ENCODE assay signal across 8 cellular contexts in genomic region chr11:57762235-57762866, GRCh38. TPM values are rescaled to one million over a fixed set of nuclear protein-coding genes. Genes with fewer than 3 reads are reported as not detected.
DNase-seq lines count a peak whose midpoint lies in the region; ATAC-seq and TF ChIP-seq lines count a peak whose summit lies in the region.

No MANE protein-coding gene starts in this region.

- DNase-seq in CD14-positive monocyte (ENCODE audit: low spot score) (no peak), NCI-H82 (lab: John Stamatoyannopoulos, UW) (peak; percentile 53), epithelial cell of esophagus (ENCODE audit: low read depth) (peak; percentile 53), neural progenitor cell (ENCODE audit: low spot score) (peak; percentile 35), CD1c-positive myeloid dendritic cell (ENCODE audit: extremely low spot score) (no peak), SKM-1 (lab: John Stamatoyannopoulos, UW; ENCODE audit: unreplicated experiment) (no peak), DMS153 treated with DMSO at 0.1 percent for 48 hours (lab: John Stamatoyannopoulos, UW; ENCODE audit: unreplicated experiment) (no peak)

- H3K27me3 Mint-ChIP-seq in CD14-positive monocyte (ENCODE audit: low read depth in 3 of 3) (peaks cover 0 to 5% (median 0%) of the 10 kb centered on the region in 3 donors), neural progenitor cell (ENCODE audit: insufficient read depth, low read depth) (no peaks in the 10 kb centered on the region)

- peak overlapping the region; percentile 90 for H3K9ac ChIP-seq in neural progenitor cell

- peak overlapping the region; percentile 97 for H3K4me3 Mint-ChIP-seq in CD14-positive monocyte
- peak overlapping the region; percentile 97 for H3K4me3 Mint-ChIP-seq in neural progenitor cell

- H3K9me3 Mint-ChIP-seq in CD14-positive monocyte (peaks cover 0 to 2% (median 0%) of the 10 kb centered on the region in 7 donors), neural progenitor cell (peaks cover 3% of the 10 kb centered on the region)

- H3F3A ChIP-seq in neural progenitor cell (ENCODE audit: low read depth): peaks cover 16% of the 10 kb centered on the region

- no peak for ATAC-seq in HG03571 (IDR thresholded peaks at IDR 0.05; ENCODE audit: unreplicated experiment)

- peak overlapping the region in 6 of 7 donors; percentile 92 to 98 (median 94) for H3K27ac Mint-ChIP-seq in CD14-positive monocyte
- H3K27ac Mint-ChIP-seq in neural progenitor cell: peak overlapping the region; percentile 100

- H3K4me1 ChIP-seq in neural progenitor cell: peaks cover 23% of the 10 kb centered on the region

- no peak for TF ChIP-seq CTCF in CD14-positive monocyte (IDR thresholded peaks at IDR 0.05)
- no peak for TF ChIP-seq CTCF in epithelial cell of esophagus (IDR thresholded peaks at IDR 0.05; ENCODE audit: insufficient read depth, low read depth, low read length, missing control alignments)
- TF ChIP-seq CTCF in neural progenitor cell (IDR thresholded peaks at IDR 0.05): no peak

- peak overlapping the region; percentile 96 for H3K4me3 ChIP-seq in epithelial cell of esophagus (ENCODE audit: low read length)
- peak overlapping the region; percentile 90 for H3K4me3 ChIP-seq in neural progenitor cell

- peaks cover 35% of the 10 kb centered on the region for H3K4me1 Mint-ChIP-seq in CD14-positive monocyte
- H3K4me1 Mint-ChIP-seq in neural progenitor cell: peaks cover 24% of the 10 kb centered on the region

- no peaks in the 10 kb centered on the region for H3K9me3 ChIP-seq in neural progenitor cell (ENCODE audit: low read depth)

- H3K79me2 ChIP-seq in neural progenitor cell (ENCODE audit: low read depth): peaks cover 57% of the 10 kb centered on the region

- intact Hi-C loops in CD14-positive monocyte (cut with micrococcal nuclease): loop anchor here in 1 of 2 donors (5.0 kb wide), 1 partner anchor 35 kb away; no protein-coding TSS in a partner anchor

- H3K36me3 Mint-ChIP-seq in CD14-positive monocyte: peaks cover 9 to 18% of the 10 kb centered on the region in 2 donors
- H3K36me3 Mint-ChIP-seq in neural progenitor cell: peaks cover 7% of the 10 kb centered on the region

- no peak overlapping the region for H2AFZ ChIP-seq in neural progenitor cell (replicated peaks)

- H3K36me3 ChIP-seq in neural progenitor cell: no peaks in the 10 kb centered on the region

- H4K20me1 ChIP-seq in neural progenitor cell (ENCODE audit: low read depth): peaks cover 47% of the 10 kb centered on the region

- no peaks in the 10 kb centered on the region for H3K27me3 ChIP-seq in neural progenitor cell

- H3K4me2 ChIP-seq in neural progenitor cell: peak overlapping the region; percentile 100

- peak overlapping the region; percentile 96 for H3K27ac ChIP-seq in neural progenitor cell

RNA-seq across cellular contexts. Expression of gene CTNND1, which starts 0.7 kb away (rescaled TPM):
- polyA plus RNA-seq in CD14-positive monocyte: 10 to 100 TPM; 10.8 to 13.7 TPM
- 135 and 150 TPM in 2 replicates for total RNA-seq in neural progenitor cell (ENCODE audit: low replicate concordance)

RNA-seq across cellular contexts. Expression of gene BTBD18, which starts 10.7 kb away (rescaled TPM):
- under 1 TPM in 1 of 2 donors, not detected in 1; 0.10 TPM for polyA plus RNA-seq in CD14-positive monocyte
- not detected in 2 replicates for total RNA-seq in neural progenitor cell (ENCODE audit: low replicate concordance)

RNA-seq across cellular contexts. Expression of gene SELENOH, which starts 21.1 kb away (rescaled TPM):
- 100 to 1,000 TPM; 206 to 260 TPM for polyA plus RNA-seq in CD14-positive monocyte
- total RNA-seq in neural progenitor cell (ENCODE audit: low replicate concordance): 164 and 206 TPM in 2 replicates

RNA-seq across cellular contexts. Expression of gene TMX2, which starts 50.0 kb away (rescaled TPM):
- 10 to 100 TPM; 52.9 to 71.6 TPM for polyA plus RNA-seq in CD14-positive monocyte
- 65.9 and 66.5 TPM in 2 replicates for total RNA-seq in neural progenitor cell (ENCODE audit: low replicate concordance)

RNA-seq across cellular contexts. Expression of gene MED19, which starts 50.3 kb away (rescaled TPM):
- polyA plus RNA-seq in CD14-positive monocyte: 10 to 100 TPM in 1 of 2 donors, 1 to 10 TPM in 1; 9.2 to 11.3 TPM
- 11.8 and 15.1 TPM in 2 replicates for total RNA-seq in neural progenitor cell (ENCODE audit: low replicate concordance)

Comparison
In these comparisons a context has a peak if more than half of its experiments do, and no peak if none do; other contexts are left out.
1. DNase-seq: peak in NCI-H82 (single experiment), epithelial cell of esophagus (single experiment) and neural progenitor cell (single experiment); none in CD14-positive monocyte (single experiment), CD1c-positive myeloid dendritic cell (single experiment), SKM-1 (single experiment) and DMS153 treated with DMSO at 0.1 percent for 48 hours (single experiment).